8 cellular contexts compared by ENCODE assay signal in the genomic region with DNA sequence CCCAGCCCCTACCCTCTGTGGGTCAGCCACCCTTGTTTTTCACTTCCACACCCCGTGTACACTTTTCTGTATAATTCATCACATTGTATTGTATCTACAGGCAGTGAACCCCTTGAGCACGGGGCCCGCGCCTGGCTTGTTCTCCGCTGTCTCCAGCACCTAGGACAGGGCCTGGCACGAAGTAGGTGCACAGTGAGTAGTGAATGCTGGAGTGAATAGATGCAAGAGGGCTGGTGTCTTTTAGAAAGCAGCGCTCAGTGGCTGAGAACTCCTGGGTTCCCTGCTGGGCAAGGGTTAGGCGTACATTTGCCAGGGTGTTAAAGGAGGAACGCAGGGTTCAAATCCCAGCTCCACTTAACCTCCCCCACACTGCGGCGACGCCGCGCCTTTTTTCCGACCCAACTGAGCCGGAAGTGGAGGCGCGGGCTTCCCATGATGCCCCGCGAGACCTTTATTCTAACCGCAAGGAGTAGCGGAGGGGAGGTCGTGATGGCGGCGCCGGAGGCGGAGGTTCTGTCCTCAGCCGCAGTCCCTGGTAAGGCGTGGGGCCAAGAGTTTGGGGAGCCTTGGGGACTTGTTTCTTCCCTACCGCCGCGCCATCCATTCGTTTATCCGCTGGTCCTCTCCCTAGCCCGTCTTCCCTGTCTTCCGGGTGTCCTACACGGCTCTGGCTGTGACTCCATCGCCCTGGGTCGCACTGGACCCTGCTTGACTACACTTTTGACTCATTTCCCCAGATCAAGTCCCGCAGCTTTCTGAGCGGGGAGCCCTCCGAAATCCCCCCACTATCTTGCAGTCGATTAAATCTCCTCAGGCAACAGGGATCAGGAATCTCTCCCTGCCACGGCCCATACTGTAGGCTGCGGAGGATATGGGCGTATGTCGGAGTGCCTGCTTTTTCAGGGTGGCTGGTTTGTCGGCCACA. TPM values are rescaled to one million over a fixed set of nuclear protein-coding genes. Genes with fewer than 3 reads are reported as not detected.
DNase-seq lines count a peak whose midpoint lies in the region; ATAC-seq and FAIRE-seq lines count a peak whose summit lies in the region.

A gene with protein sequence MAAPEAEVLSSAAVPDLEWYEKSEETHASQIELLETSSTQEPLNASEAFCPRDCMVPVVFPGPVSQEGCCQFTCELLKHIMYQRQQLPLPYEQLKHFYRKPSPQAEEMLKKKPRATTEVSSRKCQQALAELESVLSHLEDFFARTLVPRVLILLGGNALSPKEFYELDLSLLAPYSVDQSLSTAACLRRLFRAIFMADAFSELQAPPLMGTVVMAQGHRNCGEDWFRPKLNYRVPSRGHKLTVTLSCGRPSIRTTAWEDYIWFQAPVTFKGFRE (plus strand): TSS at position 454 of the 925 bp plus-strand sequence. CDS start 36 bp downstream, at position 490.

- peaks cover 47% of the 10 kb centered on the region for H3K79me2 ChIP-seq in Karpas-422 (ENCODE audit: low read length)

- H3K9me2 ChIP-seq in Karpas-422 (replicated peaks; ENCODE audit: insufficient read depth, low read length) = no peaks in the 10 kb centered on the region

- peak within 1 kb of the TSS; percentile 51 for H2AFZ ChIP-seq in Karpas-422 (ENCODE audit: low read length)

- DNase-seq in DMS153 treated with DMSO at 0.1 percent for 48 hours (lab: John Stamatoyannopoulos, UW; ENCODE audit: unreplicated experiment) = peak; percentile 59
- DNase-seq in Karpas-422 = peak; percentile 95
- DNase-seq in RCC 7860 (ENCODE audit: low spot score) = peak; percentile 42
- peak; percentile 78 for DNase-seq in activated T-cell treated with anti-CD3 and anti-CD28 coated beads, Interleukin-2, amount 50 U/mL, for 4 hours
- DNase-seq in stimulated activated CD8-positive, alpha-beta memory T cell treated with anti-CD3 and anti-CD28 coated beads, Interleukin-7, amount 100 ng/mL, for 24 hours (ENCODE audit: low read depth) = peak; percentile 81

- peak within 1 kb of the TSS; percentile 99 for H3K4me3 Mint-ChIP-seq in activated T-cell treated with anti-CD3 and anti-CD28 coated beads, Interleukin-2, amount 50 U/mL, for 4 hours

- H3K9ac ChIP-seq in Karpas-422 (ENCODE audit: low read length) = peak within 1 kb of the TSS; percentile 93

- peaks cover 14% of the 10 kb centered on the region; the same call in 1 of the 2 replicates for H3K36me3 ChIP-seq in Karpas-422 (ENCODE audit: insufficient read depth, low read length)
- peaks cover 16 to 20% of the 10 kb centered on the region in 2 donors for H3K36me3 ChIP-seq in muscle layer of duodenum (ENCODE audit: control insufficient read depth in 1 of 2, insufficient read depth in 2 of 2, low read length in 2 of 2)

- peak within 1 kb of the TSS; percentile 80 for H3K4me2 ChIP-seq in Karpas-422 (ENCODE audit: low read depth, low read length, poor library complexity, severe bottlenecking)

- H3K9me3 Mint-ChIP-seq in activated T-cell treated with anti-CD3 and anti-CD28 coated beads, Interleukin-2, amount 50 U/mL, for 4 hours = no peaks in the 10 kb centered on the region

- H3K27me3 ChIP-seq in Karpas-422 (ENCODE audit: low read length) = no peaks in the 10 kb centered on the region
- no peaks in the 10 kb centered on the region for H3K27me3 ChIP-seq in muscle layer of duodenum (ENCODE audit: low read depth, low read length)

- peaks cover 18% of the 10 kb centered on the region for H3K36me3 Mint-ChIP-seq in activated T-cell treated with anti-CD3 and anti-CD28 coated beads, Interleukin-2, amount 50 U/mL, for 4 hours (ENCODE audit: insufficient read depth)

- no peaks in the 10 kb centered on the region for H3K27me3 Mint-ChIP-seq in activated T-cell treated with anti-CD3 and anti-CD28 coated beads, Interleukin-2, amount 50 U/mL, for 4 hours (ENCODE audit: low read depth)

- peak; percentile 73 for ATAC-seq in GM21723 (IDR thresholded peaks at IDR 0.05; ENCODE audit: unreplicated experiment)
- peak; percentile 95 for ATAC-seq in activated T-cell treated with anti-CD3 and anti-CD28 coated beads, Interleukin-2, amount 50 U/mL, for 4 hours
- ATAC-seq in esophagus mucosa = peak; percentile 77

- H3K9me3 ChIP-seq in Karpas-422 (ENCODE audit: low read length) (no peaks in the 10 kb centered on the region), muscle layer of duodenum (ENCODE audit: control insufficient read depth in 1 of 2, low read length in 2 of 2) (no peaks in the 10 kb centered on the region)

- H4K20me1 ChIP-seq in Karpas-422 (ENCODE audit: insufficient read depth, low read depth, low read length) = no peaks in the 10 kb centered on the region; the same call in 1 of the 2 replicates

- H3K4me3 ChIP-seq in Karpas-422 (ENCODE audit: low read length) (peak within 1 kb of the TSS; percentile 87), muscle layer of duodenum (ENCODE audit: low read depth in 1 of 2, low read length in 2 of 2) (peak within 1 kb of the TSS; percentile 93 to 99)

- H3K27ac ChIP-seq in Karpas-422 (ENCODE audit: low read length) = peak within 1 kb of the TSS; percentile 70
- H3K27ac ChIP-seq in muscle layer of duodenum (ENCODE audit: low read length) = peak within 1 kb of the TSS; percentile 97

- H3K4me1 ChIP-seq in Karpas-422 (ENCODE audit: low read length) (peaks cover 33% of the 10 kb centered on the region), muscle layer of duodenum (ENCODE audit: control insufficient read depth in 1 of 2, insufficient read depth in 2 of 2, low read length in 2 of 2) (peaks cover 5 to 33% of the 10 kb centered on the region in 2 donors)

- no peak for FAIRE-seq in RCC 7860 (lab: Jason Lieb, UNC)

- H3K4me1 Mint-ChIP-seq in activated T-cell treated with anti-CD3 and anti-CD28 coated beads, Interleukin-2, amount 50 U/mL, for 4 hours (ENCODE audit: low read depth) = peaks cover 43% of the 10 kb centered on the region

RNA-seq across cellular contexts. Expression of the gene that starts here (rescaled TPM):
- total RNA-seq in Karpas-422 (2014; rRNA removed; shearing (Covaris generic); ENCODE audit: low replicate concordance) = 28.5 and 32.2 TPM in 2 replicates
- 10 to 100 TPM; 32.1 to 32.7 (median 32.3) TPM for total RNA-seq in activated T-cell treated with anti-CD3 and anti-CD28 coated beads, Interleukin-2, amount 50 U/mL, for 4 hours
- total RNA-seq in esophagus mucosa = 20.1 TPM

Comparison
In these comparisons a context has a peak if more than half of its experiments do, and no peak if none do; other contexts are left out.
1. Peak in every context shown above with its lines: DNase-seq, ATAC-seq, H3K4me3 ChIP-seq and H3K27ac ChIP-seq.
2. DNase-seq: peak in every context shown above with its lines; median percentile 95 in Karpas-422; 81 in stimulated activated CD8-positive, alpha-beta memory T cell treated with anti-CD3 and anti-CD28 coated beads, Interleukin-7, amount 100 ng/mL, for 24 hours; 78 in activated T-cell treated with anti-CD3 and anti-CD28 coated beads, Interleukin-2, amount 50 U/mL, for 4 hours; 59 in DMS153 treated with DMSO at 0.1 percent for 48 hours; 42 in RCC 7860.